Comparison of ENCODE assay signal across 1 cellular context in genomic region chr1:223707270-223708000, GRCh38.
TF ChIP-seq lines count a peak whose summit lies in the region.

No MANE protein-coding gene starts in this region.

TF ChIP-seq in K562, 482 proteins besides CTCF, POLR2A, EP300 and RAD21 (continued from another document and continues in another):
- peak in 1 of 2 experiments; percentile 95; a peak in 2 of 4 replicates for TF ChIP-seq ZNF318 (IDR thresholded peaks at IDR 0.05; ENCODE audit: borderline replicate concordance in 1 of 2, low read depth in 1 of 2)
- TF ChIP-seq MAFG (tag; conservative IDR thresholded peaks at IDR 0.05): peak; percentile 13; the same call in 1 of the 2 replicates
- TF ChIP-seq RBM25 (IDR thresholded peaks at IDR 0.05; ENCODE audit: low read depth, low read length, severe bottlenecking): no peak
- no peak; the same call in 1 of the 2 replicates for TF ChIP-seq NR4A1 (CRISPR knock-in tag; IDR thresholded peaks at IDR 0.05)
- no peak for TF ChIP-seq NR4A1 (tag; IDR thresholded peaks at IDR 0.05)
- no peak for TF ChIP-seq ZNF507 (tag; conservative IDR thresholded peaks at IDR 0.05)
- TF ChIP-seq SMARCE1 (IDR thresholded peaks at IDR 0.05): peak; percentile 98
- no peak for TF ChIP-seq ZNF830 (CRISPR knock-in tag; IDR thresholded peaks at IDR 0.05)
- no peak for TF ChIP-seq PCBP1 (IDR thresholded peaks at IDR 0.05; ENCODE audit: low read depth, low read length, poor library complexity, severe bottlenecking)
- TF ChIP-seq HSF4 (CRISPR knock-in tag; IDR thresholded peaks at IDR 0.05; ENCODE audit: borderline replicate concordance): no peak
- TF ChIP-seq JUND (IDR thresholded peaks at IDR 0.05; ENCODE audit: borderline replicate concordance, low read depth, low read length): peak; percentile 98
- peak; percentile 97; the same call in 2 of the 3 replicates for TF ChIP-seq JUND (tag; IDR thresholded peaks at IDR 0.05; ENCODE audit: borderline replicate concordance, low read depth, low read length)
- TF ChIP-seq ZNF324 (CRISPR knock-in tag; IDR thresholded peaks at IDR 0.05): no peak
- TF ChIP-seq VEZF1 (CRISPR knock-in tag; IDR thresholded peaks at IDR 0.05): no peak
- no peak for TF ChIP-seq ZNF384 (IDR thresholded peaks at IDR 0.05; ENCODE audit: low read depth, low read length)
- TF ChIP-seq CSDE1 (IDR thresholded peaks at IDR 0.05): peak in 1 of 2 experiments; percentile 56; a peak in 1 of 4 replicates
- no peak for TF ChIP-seq NUFIP1 (IDR thresholded peaks at IDR 0.05; ENCODE audit: partially characterized antibody)
- 0 out of 2 replicates have a peak, but pooled peaks have one; percentile 15 for TF ChIP-seq EGR1 (conservative IDR thresholded peaks at IDR 0.05)
- TF ChIP-seq MEF2A (IDR thresholded peaks at IDR 0.05; ENCODE audit: control insufficient read depth, low read depth, low read length): no peak
- no peak for TF ChIP-seq BACH1 (tag; IDR thresholded peaks at IDR 0.05)
- no peak for TF ChIP-seq ZNF140 (CRISPR knock-in tag; IDR thresholded peaks at IDR 0.05)
- TF ChIP-seq HOMEZ (CRISPR knock-in tag; IDR thresholded peaks at IDR 0.05): no peak
- TF ChIP-seq NFE2L1 (tag; IDR thresholded peaks at IDR 0.05; ENCODE audit: borderline replicate concordance, low read depth): no peak
- TF ChIP-seq BRF1 (IDR thresholded peaks at IDR 0.05; ENCODE audit: borderline replicate concordance, extremely low read depth, insufficient read length): no peak
- no peak for TF ChIP-seq TCF7 (IDR thresholded peaks at IDR 0.05; ENCODE audit: borderline replicate concordance)
- no peak for TF ChIP-seq ZFPM2 (CRISPR knock-in tag; IDR thresholded peaks at IDR 0.05)
- peak; percentile 43; the same call in 1 of the 2 replicates for TF ChIP-seq LCOR (CRISPR knock-in tag; IDR thresholded peaks at IDR 0.05)
- TF ChIP-seq LEF1 (IDR thresholded peaks at IDR 0.05): peak; percentile 74
- TF ChIP-seq PBX2 (CRISPR knock-in tag; IDR thresholded peaks at IDR 0.05; ENCODE audit: low read depth): no peak
- TF ChIP-seq PBX2 (tag; conservative IDR thresholded peaks at IDR 0.05; ENCODE audit: low read depth): no peak
- no peak for TF ChIP-seq CC2D1A (IDR thresholded peaks at IDR 0.05)
- TF ChIP-seq E2F3 (CRISPR knock-in tag; IDR thresholded peaks at IDR 0.05): no peak
- no peak for TF ChIP-seq RREB1 (CRISPR knock-in tag; IDR thresholded peaks at IDR 0.05)
- TF ChIP-seq POLR2AphosphoS2 (IDR thresholded peaks at IDR 0.05; ENCODE audit: low read length): no peak
- TF ChIP-seq ZNF561 (CRISPR knock-in tag; conservative IDR thresholded peaks at IDR 0.05): no peak
- peak; percentile 79; the same call in 1 of the 2 replicates for TF ChIP-seq MTA2 (IDR thresholded peaks at IDR 0.05; ENCODE audit: low read depth)
- TF ChIP-seq CXXC5 (CRISPR knock-in tag; IDR thresholded peaks at IDR 0.05): no peak
- no peak for TF ChIP-seq ZNF644 (tag; IDR thresholded peaks at IDR 0.05; ENCODE audit: low read depth)
- TF ChIP-seq E2F4 (CRISPR knock-in tag; IDR thresholded peaks at IDR 0.05; ENCODE audit: low read depth): no peak
- no peak for TF ChIP-seq BCL6 (CRISPR knock-in tag; IDR thresholded peaks at IDR 0.05)
- TF ChIP-seq SRSF3 (IDR thresholded peaks at IDR 0.05; ENCODE audit: insufficient read depth, low read length): no peak
- no peak for TF ChIP-seq NFATC3 (IDR thresholded peaks at IDR 0.05)
- peak; percentile 56 to 70; a peak in 3 of 4 replicates for TF ChIP-seq FOXK2 (conservative IDR thresholded peaks at IDR 0.05 in 1 of 2, IDR thresholded peaks at IDR 0.05 in 1 of 2; ENCODE audit: low read depth in 2 of 2)
- no peak for TF ChIP-seq ESRRB (CRISPR knock-in tag; IDR thresholded peaks at IDR 0.05; ENCODE audit: borderline replicate concordance)
